ENCODE assay signal across 1 cellular context in the genomic region with DNA sequence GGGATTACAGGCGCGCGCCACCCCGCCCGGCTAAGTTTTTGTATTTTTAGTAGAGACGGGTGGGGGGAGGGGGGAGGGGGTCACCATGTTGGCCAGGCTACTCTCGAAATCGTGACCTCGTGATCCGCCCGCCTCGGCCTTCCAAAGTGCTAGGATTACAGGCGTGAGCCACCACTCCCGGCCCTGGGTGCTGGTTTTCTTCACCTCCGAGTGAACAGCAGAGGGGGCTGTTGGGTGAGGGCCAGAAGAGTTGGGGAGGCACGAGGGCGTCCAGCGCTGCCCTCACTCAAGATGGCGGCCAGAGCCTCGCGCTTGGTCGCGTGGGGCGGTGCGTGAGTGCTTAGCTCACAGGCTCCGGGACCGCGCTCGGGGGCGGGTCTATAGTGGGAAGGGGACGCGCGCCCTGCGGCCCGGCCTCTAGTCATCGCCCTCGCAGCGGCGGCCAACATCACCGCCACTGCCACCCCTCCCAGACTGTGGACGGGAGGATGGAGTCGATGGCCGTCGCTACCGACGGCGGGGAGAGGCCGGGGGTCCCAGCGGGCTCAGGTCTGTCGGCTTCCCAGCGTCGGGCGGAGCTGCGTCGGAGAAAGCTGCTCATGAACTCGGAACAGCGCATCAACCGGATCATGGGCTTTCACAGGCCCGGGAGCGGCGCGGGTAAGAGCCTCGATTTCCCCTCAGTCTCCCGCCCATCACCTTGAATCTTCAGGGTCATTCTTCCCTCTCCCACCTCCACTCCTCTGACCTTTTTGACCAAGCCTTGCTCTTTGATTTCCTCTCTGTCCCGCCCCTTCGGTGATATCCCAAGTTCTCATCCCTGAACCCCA.
A peak's percentile ranks its signal among the peaks of the same experiment; 100 is the strongest.
TF ChIP-seq lines count a peak whose summit lies in the region.

TSS of gene CAMLG (plus strand) at position 416 of the 830 bp plus-strand sequence. CDS start at position 489, 73 bp downstream.

TF ChIP-seq in HepG2, 621 proteins besides CTCF, POLR2A, EP300 and RAD21 (continued from another document and continues in another):
- TF ChIP-seq ZBTB43 (CRISPR knock-in tag; conservative IDR thresholded peaks at IDR 0.05) (peak; percentile 54; the same call in 1 of the 2 replicates), HNRNPK (IDR thresholded peaks at IDR 0.05; ENCODE audit: low read depth, low read length, poor library complexity, severe bottlenecking) (peak; percentile 53), MBD4 (IDR thresholded peaks at IDR 0.05; ENCODE audit: borderline replicate concordance, low read length) (no peak), ZNF101 (CRISPR knock-in tag; IDR thresholded peaks at IDR 0.05; ENCODE audit: borderline replicate concordance, low read depth) (no peak), YY1 (IDR thresholded peaks at IDR 0.05; ENCODE audit: insufficient read depth, insufficient replicate concordance, low read depth, low read length) (peak; percentile 99), ZZZ3 (CRISPR knock-in tag; IDR thresholded peaks at IDR 0.05; ENCODE audit: borderline replicate concordance) (peak; percentile 22; the same call in 1 of the 2 replicates), BATF2 (CRISPR knock-in tag; IDR thresholded peaks at IDR 0.05) (no peak), JUND (CRISPR knock-in tag; IDR thresholded peaks at IDR 0.05) (0 out of 2 replicates have a peak, but pooled peaks have one; percentile 25), ZNF790 (CRISPR knock-in tag; IDR thresholded peaks at IDR 0.05; ENCODE audit: borderline replicate concordance) (peak; percentile 43; the same call in 1 of the 2 replicates), THAP11 (CRISPR knock-in tag; IDR thresholded peaks at IDR 0.05) (peak; percentile 92), SNRNP70 (IDR thresholded peaks at IDR 0.05; ENCODE audit: low read depth, low read length) (no peak), FOXA1 (IDR thresholded peaks at IDR 0.05) (no peak), FOXA1 (CRISPR knock-in tag; IDR thresholded peaks at IDR 0.05) (no peak), RNF219 (CRISPR knock-in tag; IDR thresholded peaks at IDR 0.05) (no peak), ZBTB20 (CRISPR knock-in tag; IDR thresholded peaks at IDR 0.05; ENCODE audit: borderline replicate concordance, low read depth) (no peak; the same call in 1 of the 2 replicates), ZNF737 (CRISPR knock-in tag; IDR thresholded peaks at IDR 0.05; ENCODE audit: borderline replicate concordance) (no peak), SRSF4 (IDR thresholded peaks at IDR 0.05; ENCODE audit: low read depth, low read length, poor library complexity, severe bottlenecking) (no peak), ZNF441 (CRISPR knock-in tag; IDR thresholded peaks at IDR 0.05; ENCODE audit: borderline replicate concordance) (no peak; the same call in 1 of the 2 replicates), AKNA (CRISPR knock-in tag; IDR thresholded peaks at IDR 0.05; ENCODE audit: borderline replicate concordance) (no peak; the same call in 1 of the 2 replicates), KLF12 (CRISPR knock-in tag; IDR thresholded peaks at IDR 0.05; ENCODE audit: borderline replicate concordance) (peak; percentile 93), TMF1 (CRISPR knock-in tag; IDR thresholded peaks at IDR 0.05; ENCODE audit: low read depth) (peak; percentile 90), ZNF720 (CRISPR knock-in tag; IDR thresholded peaks at IDR 0.05) (0 out of 2 replicates have a peak, but pooled peaks have one; percentile 76), ZNF589 (CRISPR knock-in tag; conservative IDR thresholded peaks at IDR 0.05) (0 out of 2 replicates have a peak, but pooled peaks have one; percentile 45), ZSCAN31 (CRISPR knock-in tag; IDR thresholded peaks at IDR 0.05; ENCODE audit: low read depth) (peak; percentile 90), SIN3B (IDR thresholded peaks at IDR 0.05; ENCODE audit: low read length) (no peak), NCOA1 (CRISPR knock-in tag; IDR thresholded peaks at IDR 0.05) (no peak; the same call in 1 of the 2 replicates), NFRKB (IDR thresholded peaks at IDR 0.05) (no peak), CENPX (CRISPR knock-in tag; IDR thresholded peaks at IDR 0.05) (no peak), KMT2B (CRISPR knock-in tag; IDR thresholded peaks at IDR 0.05) (peak; percentile 97), MIER2 (CRISPR knock-in tag; IDR thresholded peaks at IDR 0.05) (peak; percentile 39; the same call in 1 of the 2 replicates), SIN3A (IDR thresholded peaks at IDR 0.05; ENCODE audit: borderline replicate concordance, low read depth, low read length) (peak; percentile 76; the same call in 1 of the 2 replicates), ZBTB1 (CRISPR knock-in tag; IDR thresholded peaks at IDR 0.05; ENCODE audit: borderline replicate concordance) (no peak), JDP2 (CRISPR knock-in tag; IDR thresholded peaks at IDR 0.05; ENCODE audit: borderline replicate concordance) (no peak), ZNF431 (CRISPR knock-in tag; IDR thresholded peaks at IDR 0.05; ENCODE audit: borderline replicate concordance, low read depth) (peak; percentile 90), NFKBIZ (CRISPR knock-in tag; IDR thresholded peaks at IDR 0.05) (peak; percentile 78; the same call in 1 of the 2 replicates), NFE2 (CRISPR knock-in tag; IDR thresholded peaks at IDR 0.05) (no peak), TRAFD1 (CRISPR knock-in tag; IDR thresholded peaks at IDR 0.05; ENCODE audit: borderline replicate concordance) (0 out of 2 replicates have a peak, but pooled peaks have one; percentile 68)
- TF ChIP-seq, protein P1, sequence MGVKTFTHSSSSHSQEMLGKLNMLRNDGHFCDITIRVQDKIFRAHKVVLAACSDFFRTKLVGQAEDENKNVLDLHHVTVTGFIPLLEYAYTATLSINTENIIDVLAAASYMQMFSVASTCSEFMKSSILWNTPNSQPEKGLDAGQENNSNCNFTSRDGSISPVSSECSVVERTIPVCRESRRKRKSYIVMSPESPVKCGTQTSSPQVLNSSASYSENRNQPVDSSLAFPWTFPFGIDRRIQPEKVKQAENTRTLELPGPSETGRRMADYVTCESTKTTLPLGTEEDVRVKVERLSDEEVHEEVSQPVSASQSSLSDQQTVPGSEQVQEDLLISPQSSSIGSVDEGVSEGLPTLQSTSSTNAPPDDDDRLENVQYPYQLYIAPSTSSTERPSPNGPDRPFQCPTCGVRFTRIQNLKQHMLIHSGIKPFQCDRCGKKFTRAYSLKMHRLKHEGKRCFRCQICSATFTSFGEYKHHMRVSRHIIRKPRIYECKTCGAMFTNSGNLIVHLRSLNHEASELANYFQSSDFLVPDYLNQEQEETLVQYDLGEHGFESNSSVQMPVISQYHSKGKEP (CRISPR knock-in tag; IDR thresholded peaks at IDR 0.05): no peak; the same call in 1 of the 2 replicates
- TF ChIP-seq, protein P2, sequence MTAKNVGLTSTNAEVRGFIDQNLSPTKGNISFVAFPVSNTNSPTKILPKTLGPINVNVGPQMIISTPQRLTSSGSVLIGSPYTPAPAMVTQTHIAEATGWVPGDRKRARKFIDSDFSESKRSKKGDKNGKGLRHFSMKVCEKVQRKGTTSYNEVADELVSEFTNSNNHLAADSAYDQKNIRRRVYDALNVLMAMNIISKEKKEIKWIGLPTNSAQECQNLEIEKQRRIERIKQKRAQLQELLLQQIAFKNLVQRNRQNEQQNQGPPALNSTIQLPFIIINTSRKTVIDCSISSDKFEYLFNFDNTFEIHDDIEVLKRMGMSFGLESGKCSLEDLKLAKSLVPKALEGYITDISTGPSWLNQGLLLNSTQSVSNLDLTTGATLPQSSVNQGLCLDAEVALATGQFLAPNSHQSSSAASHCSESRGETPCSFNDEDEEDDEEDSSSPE (CRISPR knock-in tag; IDR thresholded peaks at IDR 0.05): peak; percentile 89
- TF ChIP-seq, protein P3, sequence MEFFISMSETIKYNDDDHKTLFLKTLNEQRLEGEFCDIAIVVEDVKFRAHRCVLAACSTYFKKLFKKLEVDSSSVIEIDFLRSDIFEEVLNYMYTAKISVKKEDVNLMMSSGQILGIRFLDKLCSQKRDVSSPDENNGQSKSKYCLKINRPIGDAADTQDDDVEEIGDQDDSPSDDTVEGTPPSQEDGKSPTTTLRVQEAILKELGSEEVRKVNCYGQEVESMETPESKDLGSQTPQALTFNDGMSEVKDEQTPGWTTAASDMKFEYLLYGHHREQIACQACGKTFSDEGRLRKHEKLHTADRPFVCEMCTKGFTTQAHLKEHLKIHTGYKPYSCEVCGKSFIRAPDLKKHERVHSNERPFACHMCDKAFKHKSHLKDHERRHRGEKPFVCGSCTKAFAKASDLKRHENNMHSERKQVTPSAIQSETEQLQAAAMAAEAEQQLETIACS (CRISPR knock-in tag; IDR thresholded peaks at IDR 0.05): peak; percentile 99
- TF ChIP-seq, protein P4, sequence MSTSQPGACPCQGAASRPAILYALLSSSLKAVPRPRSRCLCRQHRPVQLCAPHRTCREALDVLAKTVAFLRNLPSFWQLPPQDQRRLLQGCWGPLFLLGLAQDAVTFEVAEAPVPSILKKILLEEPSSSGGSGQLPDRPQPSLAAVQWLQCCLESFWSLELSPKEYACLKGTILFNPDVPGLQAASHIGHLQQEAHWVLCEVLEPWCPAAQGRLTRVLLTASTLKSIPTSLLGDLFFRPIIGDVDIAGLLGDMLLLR (CRISPR knock-in tag; IDR thresholded peaks at IDR 0.05): peak; percentile 91
